ENCODE assay signal across 12 cellular contexts in the genomic region with DNA sequence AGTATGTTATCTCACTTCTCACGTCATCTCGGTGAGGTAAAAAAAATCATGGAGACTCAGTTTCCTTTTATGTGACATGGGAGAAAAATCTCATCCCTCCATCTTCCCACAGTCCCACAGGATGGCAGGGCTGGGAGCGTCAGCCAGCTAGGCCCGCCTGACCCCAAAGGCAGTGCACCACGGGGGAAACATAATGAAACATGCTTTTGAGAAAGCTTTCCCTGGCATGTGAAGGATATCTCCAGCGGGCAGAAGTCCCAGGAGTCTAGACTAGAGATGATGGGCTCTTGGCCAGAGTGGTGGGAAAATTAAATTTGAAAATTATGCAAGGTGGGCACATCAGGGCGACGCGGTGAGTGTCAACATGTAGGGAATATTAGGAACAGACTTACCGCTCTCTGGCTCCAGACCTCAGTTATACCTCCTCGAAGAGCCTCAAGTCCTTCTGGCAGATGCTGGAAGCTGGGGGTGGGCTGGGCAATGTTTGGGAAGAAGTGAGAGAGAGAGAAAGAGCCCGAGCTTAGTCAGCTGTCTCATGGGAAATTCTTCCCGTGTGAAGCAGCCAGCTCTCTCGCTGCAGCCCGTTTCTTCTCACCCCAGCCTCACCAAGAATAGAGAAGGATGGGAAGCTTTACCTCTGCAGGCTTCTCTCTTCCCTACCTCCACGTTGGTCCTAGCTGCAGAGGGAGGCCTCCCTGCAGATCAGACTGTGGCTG. TPM values are rescaled to one million over a fixed set of nuclear protein-coding genes. Genes with fewer than 3 reads are reported as not detected.
A peak's percentile ranks its signal among the peaks of the same experiment; 100 is the strongest.
DNase-seq lines count a peak whose midpoint lies in the region; ATAC-seq and TF ChIP-seq lines count a peak whose summit lies in the region.
"Had no signal": no experiment of that assay in that cellular context is flagged by ENCODE, and none has a peak within 500 bp of the region (broad histone marks: within the 10 kb centered on the region; RNA-seq: fewer than 3 reads in every experiment).

No MANE protein-coding gene starts in this region.

- H3K4ac ChIP-seq in mesenchymal stem cell (ENCODE audit: low read depth in 1 of 2, low read length in 2 of 2): peak overlapping the region in 1 of 2 experiments; percentile 54

- H3K14ac ChIP-seq in mesenchymal stem cell (ENCODE audit: low read length in 2 of 2): no peak overlapping the region

- H3K27me3 Mint-ChIP-seq in CD8-positive, alpha-beta memory T cell: peaks cover 7 to 12% of the 10 kb centered on the region in 2 donors

- ATAC-seq in thoracic aorta (ENCODE audit: insufficient number of reproducible peaks, low FRiP score, low read depth) (peak; percentile 35), omental fat pad (ENCODE audit: low FRiP score) (no peak)
- ATAC-seq: activated naive CD4-positive, alpha-beta T cell treated with anti-CD3 and anti-CD28 coated beads, Interleukin-2, amount 50 U/mL, for 72 hours had no signal

- no peaks in the 10 kb centered on the region for H3K9me3 ChIP-seq in mesenchymal stem cell (ENCODE audit: control insufficient read depth, low read length)
- H3K9me3 ChIP-seq in thoracic aorta: no peaks in the 10 kb centered on the region
- H3K9me3 ChIP-seq in CD8-positive, alpha-beta memory T cell (ENCODE audit: low read length): no peaks in the 10 kb centered on the region
- H3K9me3 ChIP-seq: mucosa of descending colon had no signal

- no peak for TF ChIP-seq CTCF in thoracic aorta (IDR thresholded peaks at IDR 0.05)
- TF ChIP-seq CTCF in omental fat pad (IDR thresholded peaks at IDR 0.05): no peak

- H3K4me3 ChIP-seq in mesenchymal stem cell (ENCODE audit: insufficient read depth in 1 of 2, low read depth in 1 of 2, low read length in 2 of 2) (peak overlapping the region in 1 of 2 experiments; percentile 63), thoracic aorta (peak overlapping the region; percentile 12)
- no peak overlapping the region for H3K4me3 ChIP-seq in CD8-positive, alpha-beta memory T cell (ENCODE audit: low read length)
- H3K4me3 ChIP-seq: mucosa of descending colon had no signal

- H3K27ac Mint-ChIP-seq in CD8-positive, alpha-beta memory T cell: no peak overlapping the region
- H3K27ac Mint-ChIP-seq: activated naive CD4-positive, alpha-beta T cell treated with anti-CD3 and anti-CD28 coated beads, Interleukin-2, amount 50 U/mL, for 72 hours had no signal

- H3K4me1 ChIP-seq in mesenchymal stem cell (ENCODE audit: control insufficient read depth, insufficient read depth, low read depth, low read length): peaks cover 51% of the 10 kb centered on the region
- peaks cover 37 to 70% of the 10 kb centered on the region in 2 donors for H3K4me1 ChIP-seq in thoracic aorta (ENCODE audit: control insufficient read depth in 1 of 2, low read depth in 2 of 2)
- H3K4me1 ChIP-seq in CD8-positive, alpha-beta memory T cell (ENCODE audit: insufficient read depth, low read length): no peaks in the 10 kb centered on the region

- H2AFZ ChIP-seq in mesenchymal stem cell (ENCODE audit: low read depth, low read length): no peak overlapping the region

- H3K9me3 Mint-ChIP-seq in CD8-positive, alpha-beta memory T cell: no peaks in the 10 kb centered on the region
- H3K9me3 Mint-ChIP-seq: activated naive CD4-positive, alpha-beta T cell treated with anti-CD3 and anti-CD28 coated beads, Interleukin-2, amount 50 U/mL, for 72 hours had no signal

- peak overlapping the region; percentile 60 for H2BK5ac ChIP-seq in mesenchymal stem cell (ENCODE audit: low read depth, low read length, poor library complexity, severe bottlenecking)

- H3K27me3 ChIP-seq in mesenchymal stem cell (ENCODE audit: control insufficient read depth in 1 of 2, insufficient read depth in 1 of 2, low read length in 2 of 2) (no peaks in the 10 kb centered on the region), thoracic aorta (replicated peaks; ENCODE audit: insufficient read depth) (no peaks in the 10 kb centered on the region)
- H3K27me3 ChIP-seq in CD8-positive, alpha-beta memory T cell (ENCODE audit: insufficient read depth, low read length, poor library complexity, severe bottlenecking): no peaks in the 10 kb centered on the region

- peak overlapping the region; percentile 12 for H3K4me2 ChIP-seq in mesenchymal stem cell (ENCODE audit: low read length, poor library complexity, severe bottlenecking)

- H3K23ac ChIP-seq in mesenchymal stem cell (ENCODE audit: low read length in 2 of 2): no peak overlapping the region

- H3K27ac ChIP-seq in cingulate gyrus (ENCODE audit: low read depth, low read length): peak overlapping the region; percentile 88
- H3K27ac ChIP-seq in mesenchymal stem cell (ENCODE audit: low read length, poor library complexity, severe bottlenecking): peak overlapping the region; percentile 91
- H3K27ac ChIP-seq in thoracic aorta: peak overlapping the region; percentile 79 to 96
- H3K27ac ChIP-seq in CD8-positive, alpha-beta memory T cell (ENCODE audit: low read depth, low read length): no peak overlapping the region

- peaks cover 6% of the 10 kb centered on the region for H3K79me1 ChIP-seq in mesenchymal stem cell (replicated peaks; ENCODE audit: low read length, poor library complexity, severe bottlenecking)

- DNase-seq in HS-27A (ENCODE audit: low read depth): peak; percentile 82
- DNase-seq in mesenchymal stem cell: peak; percentile 87
- DNase-seq in thoracic aorta (ENCODE audit: low spot score): peak; percentile 63
- no peak for DNase-seq in NK-92 treated with Interleukin-12 subunit alpha and Interleukin-12 subunit beta, amount 100 ng/mL, for 24 hours (lab: John Stamatoyannopoulos, UW)
- no peak for DNase-seq in omental fat pad (ENCODE audit: low spot score)
- no peak for DNase-seq in stimulated activated CD4-positive, alpha-beta T cell treated with anti-CD3 and anti-CD28 coated beads, Interleukin-4, amount 100 ng/mL, for 4 hours
- no peak for DNase-seq in CD8-positive, alpha-beta memory T cell
- DNase-seq: mucosa of descending colon; NCI-H2107; stimulated activated CD4-positive, alpha-beta T cell treated with anti-CD3 and anti-CD28 coated beads, Interleukin-2, amount 100 ng/mL, for 48 hours had no signal

- CTCF ChIA-PET in CD8-positive, alpha-beta memory T cell (lab: Charles Lee): no interaction called here

- H3K18ac ChIP-seq in mesenchymal stem cell (ENCODE audit: low read depth in 1 of 2, low read length in 2 of 2): peak overlapping the region; percentile 46 to 79

- H3K4me3 Mint-ChIP-seq in CD8-positive, alpha-beta memory T cell: peak overlapping the region in 1 of 7 donors; percentile 62

- 65% methylated on average over 16 of the region's 16 CpGs for WGBS in mesenchymal stem cell

- peak overlapping the region; percentile 44 for H3K9ac ChIP-seq in mesenchymal stem cell (ENCODE audit: low read length)

- POLR2A ChIA-PET in CD8-positive, alpha-beta memory T cell (lab: Charles Lee): no interaction called here

- H2BK12ac ChIP-seq in mesenchymal stem cell (ENCODE audit: low read length in 2 of 2): peak overlapping the region; percentile 14 to 75

- no peaks in the 10 kb centered on the region for H3K4me1 Mint-ChIP-seq in CD8-positive, alpha-beta memory T cell

- H3K36me3 Mint-ChIP-seq in CD8-positive, alpha-beta memory T cell: no peaks in the 10 kb centered on the region
- H3K36me3 Mint-ChIP-seq: activated naive CD4-positive, alpha-beta T cell treated with anti-CD3 and anti-CD28 coated beads, Interleukin-2, amount 50 U/mL, for 72 hours had no signal

- H3K36me3 ChIP-seq in mesenchymal stem cell (ENCODE audit: control insufficient read depth in 1 of 2, insufficient read depth in 2 of 2, low read depth in 1 of 2, low read length in 2 of 2) (peaks cover 16 to 29% of the 10 kb centered on the region in 2 experiments), thoracic aorta (peaks cover 14% of the 10 kb centered on the region)
- H3K36me3 ChIP-seq in CD8-positive, alpha-beta memory T cell (ENCODE audit: insufficient read depth, low read length): no peaks in the 10 kb centered on the region

- H2BK15ac ChIP-seq in mesenchymal stem cell (ENCODE audit: low read depth, poor library complexity, severe bottlenecking): peak overlapping the region; percentile 66

- peak overlapping the region; percentile 87 for H2AK5ac ChIP-seq in mesenchymal stem cell (ENCODE audit: low read length, severe bottlenecking)

- H4K91ac ChIP-seq in mesenchymal stem cell (ENCODE audit: low read length): peak overlapping the region; percentile 60

- peak overlapping the region; percentile 36 for H2BK120ac ChIP-seq in mesenchymal stem cell (ENCODE audit: low read depth, low read length)

- peak overlapping the region; percentile 5 for H4K8ac ChIP-seq in mesenchymal stem cell (ENCODE audit: low read length)

RNA-seq across cellular contexts. Expression of a gene that starts 52.3 kb away (rescaled TPM):
- polyA plus RNA-seq in mesenchymal stem cell (2013, experiment 1 of 2): 10.7 TPM
- polyA plus RNA-seq in mesenchymal stem cell (2013, experiment 2 of 2): 10.4 TPM
- total RNA-seq in thoracic aorta (10 to 100 TPM; 29.1 to 44.9 TPM), omental fat pad (10 to 100 TPM; 55.1 to 90.1 (median 62.6) TPM)
- total RNA-seq in CD8-positive, alpha-beta memory T cell: under 1 TPM; 0.77 to 0.78 TPM
- 0.53 TPM for polyA plus RNA-seq in CD8-positive, alpha-beta memory T cell

Comparison
In these comparisons a context has a peak if more than half of its experiments do, and no peak if none do; other contexts are left out.
1. DNase-seq: peak in HS-27A (single experiment), mesenchymal stem cell (single experiment) and thoracic aorta (single experiment); none in NK-92 treated with Interleukin-12 subunit alpha and Interleukin-12 subunit beta, amount 100 ng/mL, for 24 hours (single experiment), omental fat pad (single experiment), stimulated activated CD4-positive, alpha-beta T cell treated with anti-CD3 and anti-CD28 coated beads, Interleukin-4, amount 100 ng/mL, for 4 hours (0 of 2) and CD8-positive, alpha-beta memory T cell (0 of 5).
2. RNA of a gene that starts 52.3 kb away (total RNA-seq): 55.1 to 90.1 TPM in omental fat pad and 29.1 to 44.9 TPM in thoracic aorta; 0.77 to 0.78 TPM in CD8-positive, alpha-beta memory T cell; every median in the first group is over 10 times any median in the second.